In genomic region chr21:28776251-28776650, GRCh38 we compare ENCODE assay signal across 15 cellular contexts.
DNase-seq lines count a peak whose midpoint lies in the region; ATAC-seq and TF ChIP-seq lines count a peak whose summit lies in the region.
"Had no signal": no experiment of that assay in that cellular context is flagged by ENCODE, and none has a peak within 500 bp of the region (broad histone marks: within the 10 kb centered on the region; RNA-seq: fewer than 3 reads in every experiment).

No MANE protein-coding gene starts in this region.

- peaks cover 2% of the 10 kb centered on the region for H3K36me3 Mint-ChIP-seq in activated naive CD8-positive, alpha-beta T cell treated with anti-CD3 and anti-CD28 coated beads, Interleukin-2, amount 50 U/mL, for 24 hours (ENCODE audit: low read depth)

- H3K9me3 ChIP-seq in AG04450 (ENCODE audit: control insufficient read depth, insufficient read depth, low read length): no peaks in the 10 kb centered on the region
- H3K9me3 ChIP-seq: uterus had no signal

- no peak for TF ChIP-seq CTCF in AG04450 (IDR thresholded peaks at IDR 0.05; ENCODE audit: low read depth, low read length)

- H3K4me1 Mint-ChIP-seq in activated naive CD8-positive, alpha-beta T cell treated with anti-CD3 and anti-CD28 coated beads, Interleukin-2, amount 50 U/mL, for 24 hours: peaks cover 40% of the 10 kb centered on the region

- CTCF ChIA-PET in AG04450 (lab: Charles Lee): no interaction called here

- ATAC-seq in activated naive CD8-positive, alpha-beta T cell treated with anti-CD3 and anti-CD28 coated beads, Interleukin-2, amount 50 U/mL, for 24 hours: peak; percentile 97
- ATAC-seq in HG02970 (IDR thresholded peaks at IDR 0.05; ENCODE audit: low FRiP score, unreplicated experiment): no peak
- ATAC-seq: CD8-positive, alpha-beta T cell; left ventricle myocardium superior had no signal

- no peaks in the 10 kb centered on the region for H3K27me3 ChIP-seq in AG04450 (ENCODE audit: control insufficient read depth, insufficient read depth, low read length)
- H3K27me3 ChIP-seq: uterus had no signal

- peak overlapping the region; percentile 78 for H3K27ac Mint-ChIP-seq in activated naive CD8-positive, alpha-beta T cell treated with anti-CD3 and anti-CD28 coated beads, Interleukin-2, amount 50 U/mL, for 24 hours
- H3K27ac Mint-ChIP-seq: activated naive CD4-positive, alpha-beta T cell treated with anti-CD3 and anti-CD28 coated beads, Interleukin-2, amount 50 U/mL, for 24 hours; CD8-positive, alpha-beta T cell had no signal

- peak overlapping the region; percentile 63 for H3K27ac ChIP-seq in AG04450 (ENCODE audit: low read depth, low read length)
- H3K27ac ChIP-seq: PC-9, uterus had no signal

- no peaks in the 10 kb centered on the region for H3K27me3 Mint-ChIP-seq in activated naive CD8-positive, alpha-beta T cell treated with anti-CD3 and anti-CD28 coated beads, Interleukin-2, amount 50 U/mL, for 24 hours
- H3K27me3 Mint-ChIP-seq: activated naive CD4-positive, alpha-beta T cell treated with anti-CD3 and anti-CD28 coated beads, Interleukin-2, amount 50 U/mL, for 24 hours had no signal

- peaks cover 3% of the 10 kb centered on the region for H3K9me3 Mint-ChIP-seq in activated naive CD8-positive, alpha-beta T cell treated with anti-CD3 and anti-CD28 coated beads, Interleukin-2, amount 50 U/mL, for 24 hours
- H3K9me3 Mint-ChIP-seq: activated naive CD4-positive, alpha-beta T cell treated with anti-CD3 and anti-CD28 coated beads, Interleukin-2, amount 50 U/mL, for 24 hours; CD8-positive, alpha-beta T cell had no signal

- H3K4me3 ChIP-seq in AG04450 (ENCODE audit: low read depth, low read length): no peak overlapping the region
- H3K4me3 ChIP-seq: PC-9, uterus had no signal

- POLR2A ChIA-PET in AG04450 (lab: Yijun Ruan, JAX): no interaction called here

- DNase-seq in AG04450 (ENCODE audit: low read depth, low spot score): peak; percentile 74
- peak; percentile 68 for DNase-seq in HCEC 1CT
- peak; percentile 41 for DNase-seq in activated naive CD8-positive, alpha-beta T cell treated with anti-CD3 and anti-CD28 coated beads, Interleukin-2, amount 50 U/mL, for 24 hours
- peak; percentile 86 for DNase-seq in renal cortical epithelial cell (ENCODE audit: low read depth)
- no peak for DNase-seq in COLO668 (lab: John Stamatoyannopoulos, UW; ENCODE audit: unreplicated experiment)
- no peak for DNase-seq in ecto neural progenitor cell (ENCODE audit: low spot score)
- DNase-seq in ureter (ENCODE audit: low spot score): no peak
- DNase-seq: CD8-positive, alpha-beta T cell; glutamatergic neuron; left ventricle myocardium superior; NCI-H187; PC-9; uterus had no signal

- no peak overlapping the region for H3K4me3 Mint-ChIP-seq in activated naive CD8-positive, alpha-beta T cell treated with anti-CD3 and anti-CD28 coated beads, Interleukin-2, amount 50 U/mL, for 24 hours
- H3K4me3 Mint-ChIP-seq: activated naive CD4-positive, alpha-beta T cell treated with anti-CD3 and anti-CD28 coated beads, Interleukin-2, amount 50 U/mL, for 24 hours; CD8-positive, alpha-beta T cell had no signal

Comparison
In these comparisons a context has a peak if more than half of its experiments do, and no peak if none do; other contexts are left out.
1. DNase-seq: peak in AG04450 (single experiment), HCEC 1CT (single experiment), activated naive CD8-positive, alpha-beta T cell treated with anti-CD3 and anti-CD28 coated beads, Interleukin-2, amount 50 U/mL, for 24 hours (single experiment) and renal cortical epithelial cell (single experiment); none in COLO668 (single experiment), ecto neural progenitor cell (single experiment) and ureter (single experiment).